Comparison of ENCODE assay signal across 8 cellular contexts in the genomic region with DNA sequence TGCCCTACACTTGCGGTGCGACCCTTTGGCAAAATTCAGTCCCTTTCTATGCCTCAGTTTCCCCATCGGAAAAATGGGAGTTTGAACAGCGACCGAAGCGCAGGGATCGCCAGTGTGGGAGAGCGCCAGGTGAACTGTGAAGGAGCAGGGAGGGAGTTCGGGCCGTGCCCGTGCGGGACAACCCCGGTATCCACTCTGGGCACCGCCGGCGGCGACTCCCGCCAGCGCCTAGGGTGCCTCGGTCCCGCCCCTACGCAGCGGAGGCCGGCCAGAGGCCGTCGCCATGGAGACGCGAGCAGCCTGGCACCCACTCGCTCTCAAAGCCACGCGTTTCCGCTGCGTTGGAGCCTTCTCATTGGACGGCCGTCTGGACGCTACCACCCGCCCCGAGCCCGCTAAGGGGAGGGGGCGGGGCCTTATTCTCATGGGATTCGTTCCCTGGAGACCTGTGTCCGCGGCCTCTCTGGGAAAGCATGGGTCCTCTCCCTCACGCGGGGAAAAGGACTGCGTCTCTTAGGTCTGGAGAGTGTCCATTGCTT. TPM values are rescaled to one million over a fixed set of nuclear protein-coding genes. Genes with fewer than 3 reads are reported as not detected.
DNase-seq lines count a peak whose midpoint lies in the region; ATAC-seq and TF ChIP-seq lines count a peak whose summit lies in the region.

No MANE protein-coding gene starts in this region.

- no peaks in the 10 kb centered on the region for H3K27me3 ChIP-seq in A673 (replicated peaks; ENCODE audit: insufficient read depth, low read depth, low read length, poor library complexity)
- H3K27me3 ChIP-seq in mammary epithelial cell (ENCODE audit: insufficient read depth, low read length) = no peaks in the 10 kb centered on the region
- H3K27me3 ChIP-seq in smooth muscle cell (ENCODE audit: low read depth) = no peaks in the 10 kb centered on the region

- peak; percentile 99 for DNase-seq in A673 (ENCODE audit: low spot score)
- peak; percentile 94 for DNase-seq in NCI-H2171 treated with DMSO at 0.1 percent for 48 hours (lab: John Stamatoyannopoulos, UW)
- DNase-seq in mammary epithelial cell = peak; percentile 97
- peak; percentile 95 for DNase-seq in iPS-NIHi11 (ENCODE audit: low spot score)
- peak; percentile 96 for DNase-seq in smooth muscle cell (lab: John Stamatoyannopoulos, UW; ENCODE audit: unreplicated experiment)

- 0% methylated on average over 12 of the region's 46 CpGs for WGBS in mammary epithelial cell (ENCODE audit: low coverage, missing lambda C conversion rate)
- 1% methylated on average over 45 of the region's 46 CpGs for WGBS in smooth muscle cell (ENCODE audit: low lambda C conversion rate)

- in situ Hi-C loops in mammary epithelial cell (cut with MboI; ENCODE audit: low sequenced_read_pairs in 2 of 2) = no loop called here

- CTCF ChIA-PET in A673 (lab: Charles Lee) = no interaction called here
- CTCF ChIA-PET in mammary epithelial cell (lab: Charles Lee; ENCODE audit: low non-redundant PET) = no interaction called here

- dilution Hi-C loops in mammary epithelial cell (cut with HindIII; ENCODE audit: low sequenced_read_pairs) = no loop called here

- H3K9ac ChIP-seq in mammary epithelial cell (ENCODE audit: insufficient read depth, low read length) (peak overlapping the region; percentile 84), smooth muscle cell (ENCODE audit: low read depth) (peak overlapping the region; percentile 79)

- H3K27ac ChIP-seq in A673 (ENCODE audit: low read depth, low read length, poor library complexity, severe bottlenecking) (peak overlapping the region; percentile 98), VCaP (peak overlapping the region; percentile 94), mammary epithelial cell (ENCODE audit: insufficient read depth, low read depth, low read length) (peak overlapping the region; percentile 89), smooth muscle cell (ENCODE audit: low read depth) (peak overlapping the region; percentile 85)

- H3K36me3 ChIP-seq in A673 (ENCODE audit: insufficient read depth, low read length, poor library complexity, severe bottlenecking) = no peaks in the 10 kb centered on the region
- no peaks in the 10 kb centered on the region for H3K36me3 ChIP-seq in mammary epithelial cell (ENCODE audit: insufficient read depth, low read length)
- no peaks in the 10 kb centered on the region for H3K36me3 ChIP-seq in smooth muscle cell (ENCODE audit: low read depth)

- intact Hi-C loops in A673 (cut with micrococcal nuclease; ENCODE audit: unreplicated experiment) (no loop called here), mammary epithelial cell (cut with micrococcal nuclease) (loop anchor here (1.0 to 2.0 kb wide), 5 partner anchors 9 to 249 kb away; no protein-coding TSS in a partner anchor)

- ATAC-seq in GM18868 (IDR thresholded peaks at IDR 0.05; ENCODE audit: unreplicated experiment) (peak; percentile 69), HG03103 (IDR thresholded peaks at IDR 0.05; ENCODE audit: low read depth, unreplicated experiment) (peak; percentile 63)

- no TSS peak for BruUV-seq in A673 (replicated peaks; lab: Mats Ljungman, UMichigan)
- BruUV-seq in mammary epithelial cell (replicated peaks; lab: Mats Ljungman, UMichigan) = no TSS peak

- H4K20me1 ChIP-seq in mammary epithelial cell (ENCODE audit: insufficient read depth, low read length) (peaks cover 2% of the 10 kb centered on the region), smooth muscle cell (ENCODE audit: low read depth) (peaks cover 35% of the 10 kb centered on the region)

- H3K4me2 ChIP-seq in mammary epithelial cell (ENCODE audit: insufficient read depth, low read depth, low read length) (peak overlapping the region; percentile 87), smooth muscle cell (peak overlapping the region; percentile 88)

- H2AFZ ChIP-seq in mammary epithelial cell (ENCODE audit: low read depth, low read length) (peak overlapping the region; percentile 98), smooth muscle cell (ENCODE audit: low read depth) (peak overlapping the region; percentile 81)

- H3K4me3 ChIP-seq in A673 (ENCODE audit: low read depth, low read length, poor library complexity, severe bottlenecking) = peak overlapping the region; percentile 93
- peak overlapping the region; percentile 73 to 98 (median 82) for H3K4me3 ChIP-seq in mammary epithelial cell (replicated peaks in 1 of 3; ENCODE audit: insufficient read depth in 1 of 3, low read depth in 2 of 3, low read length in 3 of 3)
- H3K4me3 ChIP-seq in smooth muscle cell = peak overlapping the region; percentile 73

- H3K4me1 ChIP-seq in A673 (ENCODE audit: insufficient read depth, low read length, poor library complexity, severe bottlenecking) = peaks cover 23% of the 10 kb centered on the region
- H3K4me1 ChIP-seq in mammary epithelial cell (ENCODE audit: insufficient read depth, low read length) = peaks cover 28% of the 10 kb centered on the region
- H3K4me1 ChIP-seq in smooth muscle cell (ENCODE audit: low read depth) = peaks cover 19% of the 10 kb centered on the region

- peaks cover 43% of the 10 kb centered on the region for H3K79me2 ChIP-seq in mammary epithelial cell (ENCODE audit: insufficient read depth, low read length)
- peaks cover 39% of the 10 kb centered on the region for H3K79me2 ChIP-seq in smooth muscle cell (ENCODE audit: low read depth)

- H3F3A ChIP-seq in smooth muscle cell (ENCODE audit: low read depth) = no peaks in the 10 kb centered on the region

- no peak for TF ChIP-seq CTCF in A673 (conservative IDR thresholded peaks at IDR 0.05; ENCODE audit: low read depth, low read length)
- TF ChIP-seq CTCF in VCaP (conservative IDR thresholded peaks at IDR 0.05) = no peak
- no peak for TF ChIP-seq CTCF in mammary epithelial cell (conservative IDR thresholded peaks at IDR 0.05 in 1 of 2, IDR thresholded peaks at IDR 0.05 in 1 of 2; ENCODE audit: extremely low read depth in 1 of 2, insufficient read depth in 1 of 2, low read depth in 1 of 2, low read length in 2 of 2)
- no peak for TF ChIP-seq CTCF in smooth muscle cell (IDR thresholded peaks at IDR 0.05; ENCODE audit: borderline replicate concordance, insufficient read depth, poor library complexity, severe bottlenecking)

- POLR2A ChIA-PET in A673 (lab: Charles Lee; ENCODE audit: low non-redundant PET) = no interaction called here

- no peaks in the 10 kb centered on the region for H3K9me3 ChIP-seq in A673 (ENCODE audit: low read depth, low read length, poor library complexity, severe bottlenecking)
- no peaks in the 10 kb centered on the region for H3K9me3 ChIP-seq in mammary epithelial cell (replicated peaks; ENCODE audit: insufficient read depth, low read length)
- no peaks in the 10 kb centered on the region for H3K9me3 ChIP-seq in smooth muscle cell (replicated peaks; ENCODE audit: low read depth)

RNA-seq across cellular contexts. Expression of gene MLEC, which starts 0.7 kb away (rescaled TPM):
- total RNA-seq in A673 (2021) (145 and 176 TPM in 2 replicates), mammary epithelial cell (100 to 1,000 TPM in 1 of 2 donors, 10 to 100 TPM in 1; 64.7 to 114 TPM), smooth muscle cell (70.7 and 92.5 TPM in 2 replicates)
- polyA plus RNA-seq in mammary epithelial cell (37.1 TPM), smooth muscle cell (220 and 230 TPM in 2 replicates)
- 150 TPM for polyA minus RNA-seq in mammary epithelial cell

RNA-seq across cellular contexts. Expression of gene UNC119B, which starts 24.0 kb away (rescaled TPM):
- total RNA-seq in A673 (2021) (48.0 and 50.4 TPM in 2 replicates), mammary epithelial cell (10 to 100 TPM; 28.0 to 33.3 TPM), smooth muscle cell (18.9 and 20.2 TPM in 2 replicates)
- polyA plus RNA-seq in mammary epithelial cell (25.3 TPM), smooth muscle cell (9.8 and 13.1 TPM in 2 replicates)
- polyA minus RNA-seq in mammary epithelial cell = 31.7 TPM

RNA-seq across cellular contexts. Expression of gene ACADS, which starts 39.4 kb away (rescaled TPM):
- total RNA-seq in A673 (2021) (3.4 and 5.7 TPM in 2 replicates), mammary epithelial cell (1 to 10 TPM; 1.0 to 3.7 TPM), smooth muscle cell (3.7 and 6.0 TPM in 2 replicates)
- polyA plus RNA-seq in mammary epithelial cell (1.3 TPM), smooth muscle cell (14.0 and 14.3 TPM in 2 replicates)
- not detected for polyA minus RNA-seq in mammary epithelial cell

RNA-seq across cellular contexts. Expression of gene CABP1, which starts 45.8 kb away (rescaled TPM):
- 1.2 and 1.6 TPM in 2 replicates for total RNA-seq in A673 (2021)
- total RNA-seq in mammary epithelial cell = under 1 TPM in 1 of 2 donors, not detected in 1; 0.26 TPM
- polyA plus RNA-seq in mammary epithelial cell = 0.03 TPM
- not detected for polyA minus RNA-seq in mammary epithelial cell
- not detected in 2 replicates for total RNA-seq in smooth muscle cell
- 0.50 TPM in 1 of 2 replicates, not detected in the other for polyA plus RNA-seq in smooth muscle cell

Comparison
In these comparisons a context has a peak if more than half of its experiments do, and no peak if none do; other contexts are left out.
1. Peak in every context shown above with its lines: DNase-seq, ATAC-seq, H3K4me3 ChIP-seq and H3K27ac ChIP-seq.